8 cellular contexts compared by ENCODE assay signal in the genomic region with DNA sequence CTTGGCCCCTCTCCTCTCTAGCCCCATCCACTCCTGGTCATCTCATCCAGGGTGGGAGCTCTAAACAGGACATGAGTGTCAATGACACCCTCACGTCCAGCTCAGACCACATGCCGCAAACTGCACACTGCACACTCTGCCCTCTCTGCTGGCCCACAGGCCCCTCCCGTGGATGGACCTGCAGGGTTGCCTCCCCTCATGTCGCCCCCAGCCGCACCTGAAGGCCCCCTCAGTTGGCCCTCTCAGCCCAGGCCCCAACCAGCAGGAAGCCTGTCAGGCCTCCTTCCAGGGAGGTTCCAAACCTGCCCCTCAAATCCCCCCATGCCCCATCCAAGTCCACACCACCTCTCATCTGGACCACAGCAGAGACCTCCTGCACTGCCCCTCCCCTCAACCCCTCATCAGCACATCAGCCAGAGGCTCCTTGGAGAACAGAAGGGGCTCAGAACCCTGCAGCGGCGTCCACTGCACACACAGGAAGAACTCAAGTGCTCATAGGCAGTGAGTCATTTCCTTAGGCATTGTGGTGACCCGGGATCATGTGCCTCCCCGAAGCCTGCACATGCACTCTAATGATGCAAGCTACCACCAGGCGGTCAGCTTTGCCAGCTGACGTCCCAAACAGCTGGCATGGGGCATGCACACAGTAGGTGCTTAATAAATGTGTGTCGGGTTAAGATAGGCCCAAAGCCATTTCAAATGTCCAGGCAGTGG. TPM values are rescaled to one million over a fixed set of nuclear protein-coding genes. Genes with fewer than 3 reads are reported as not detected.
DNase-seq lines count a peak whose midpoint lies in the region; ATAC-seq and FAIRE-seq lines count a peak whose summit lies in the region.

No MANE protein-coding gene starts in this region.

- CTCF ChIA-PET in activated naive CD4-positive, alpha-beta T cell treated with anti-CD3 and anti-CD28 coated beads for 36 hours (lab: Charles Lee): interaction anchor here (0.9 kb wide), 1 partner anchor 11 kb away, joined by 4 read pairs; no protein-coding TSS in a partner anchor

- intact Hi-C loops in activated naive CD4-positive, alpha-beta T cell treated with anti-CD3 and anti-CD28 coated beads for 36 hours (cut with micrococcal nuclease): no loop called here
- intact Hi-C loops in cardiac septum (cut with DNase I): loop anchor here (10.0 kb wide), 1 partner anchor 704 kb away; no protein-coding TSS in a partner anchor

- peaks cover 2% of the 10 kb centered on the region for H3K36me3 Mint-ChIP-seq in activated naive CD4-positive, alpha-beta T cell treated with anti-CD3 and anti-CD28 coated beads for 36 hours (ENCODE audit: low read depth)

- H3K4me3 Mint-ChIP-seq in activated naive CD4-positive, alpha-beta T cell treated with anti-CD3 and anti-CD28 coated beads for 36 hours: peak overlapping the region; percentile 38

- DNase-seq in GM18507 (ENCODE audit: extremely low spot score, insufficient read length, low read depth) (no peak), RCC 7860 (ENCODE audit: low spot score) (peak; percentile 70), cardiac septum (ENCODE audit: low spot score) (peak; percentile 90), SHP77 (lab: John Stamatoyannopoulos, UW) (no peak), NCI-H1694 treated with DMSO at 0.1 percent for 48 hours (lab: John Stamatoyannopoulos, UW) (no peak)
- peak; percentile 74 for DNase-seq in activated naive CD4-positive, alpha-beta T cell treated with anti-CD3 and anti-CD28 coated beads for 36 hours
- DNase-seq in stimulated activated CD4-positive, alpha-beta T cell treated with anti-CD3 and anti-CD28 coated beads, Interleukin-1b, Interleukin-23, amount 100 ng/mL, for 48 hours: peak; percentile 58

- no peaks in the 10 kb centered on the region for H3K9me3 Mint-ChIP-seq in activated naive CD4-positive, alpha-beta T cell treated with anti-CD3 and anti-CD28 coated beads for 36 hours

- no peaks in the 10 kb centered on the region for H3K27me3 Mint-ChIP-seq in activated naive CD4-positive, alpha-beta T cell treated with anti-CD3 and anti-CD28 coated beads for 36 hours (ENCODE audit: low read depth)

- peaks cover 31% of the 10 kb centered on the region for H3K4me1 Mint-ChIP-seq in activated naive CD4-positive, alpha-beta T cell treated with anti-CD3 and anti-CD28 coated beads for 36 hours (ENCODE audit: low read depth)

- ATAC-seq in HG02623 (IDR thresholded peaks at IDR 0.05; ENCODE audit: unreplicated experiment): no peak

- peak; percentile 56 for FAIRE-seq in GM18507 (lab: Jason Lieb, UNC)
- FAIRE-seq in RCC 7860 (lab: Jason Lieb, UNC): peak; percentile 31

- H3K27ac Mint-ChIP-seq in activated naive CD4-positive, alpha-beta T cell treated with anti-CD3 and anti-CD28 coated beads for 36 hours: peak overlapping the region; percentile 73

RNA-seq across cellular contexts. Expression of gene CDKN1C, which starts 12.9 kb away (rescaled TPM):
- total RNA-seq in activated naive CD4-positive, alpha-beta T cell treated with anti-CD3 and anti-CD28 coated beads for 36 hours: under 1 TPM; 0.17 to 0.26 TPM
- total RNA-seq in cardiac septum: 11.5 TPM

RNA-seq across cellular contexts. Expression of gene PHLDA2, which starts 30.7 kb away (rescaled TPM):
- 1 to 10 TPM; 2.8 to 3.6 TPM for total RNA-seq in activated naive CD4-positive, alpha-beta T cell treated with anti-CD3 and anti-CD28 coated beads for 36 hours
- total RNA-seq in cardiac septum: 2.1 TPM

Comparison
In these comparisons a context has a peak if more than half of its experiments do, and no peak if none do; other contexts are left out.
1. DNase-seq: peak in RCC 7860 (single experiment), activated naive CD4-positive, alpha-beta T cell treated with anti-CD3 and anti-CD28 coated beads for 36 hours (single experiment), cardiac septum (single experiment) and stimulated activated CD4-positive, alpha-beta T cell treated with anti-CD3 and anti-CD28 coated beads, Interleukin-1b, Interleukin-23, amount 100 ng/mL, for 48 hours (single experiment); none in GM18507 (single experiment), SHP77 (0 of 2) and NCI-H1694 treated with DMSO at 0.1 percent for 48 hours (single experiment).